In genomic region chr14:90728951-90729350, GRCh38 we compare ENCODE assay signal across 1 cellular context.
TF ChIP-seq lines count a peak whose summit lies in the region.

No MANE protein-coding gene starts in this region.

TF ChIP-seq in H1, 55 proteins besides CTCF, POLR2A, EP300 and RAD21 (continued from another document):
- TF ChIP-seq EGR1 (IDR thresholded peaks at IDR 0.05; ENCODE audit: borderline replicate concordance, low read depth, low read length) (no peak), POU5F1 (IDR thresholded peaks at IDR 0.05; ENCODE audit: low read depth, low read length) (no peak), MAFK (IDR thresholded peaks at IDR 0.05; ENCODE audit: low read depth, low read length) (no peak), JUND (IDR thresholded peaks at IDR 0.05; ENCODE audit: low read length) (no peak), CTBP2 (IDR thresholded peaks at IDR 0.05; ENCODE audit: borderline replicate concordance, insufficient read depth, insufficient read length, low read length) (no peak), ATF3 (IDR thresholded peaks at IDR 0.05; ENCODE audit: insufficient read depth, low read depth, low read length) (no peak), HDAC6 (IDR thresholded peaks at IDR 0.05; ENCODE audit: low read depth, low read length) (no peak), SIRT6 (IDR thresholded peaks at IDR 0.05; ENCODE audit: low read length) (no peak), SUZ12 (IDR thresholded peaks at IDR 0.05; ENCODE audit: low read length) (no peak), CEBPB (IDR thresholded peaks at IDR 0.05; ENCODE audit: low read depth, low read length) (no peak), ASH2L (IDR thresholded peaks at IDR 0.05; ENCODE audit: low read length) (no peak), SAP30 (IDR thresholded peaks at IDR 0.05; ENCODE audit: insufficient read depth, insufficient replicate concordance, low read length) (no peak), HDAC2 (IDR thresholded peaks at IDR 0.05; ENCODE audit: borderline replicate concordance in 1 of 2, low read depth in 2 of 2, low read length in 2 of 2) (no peak), NRF1 (IDR thresholded peaks at IDR 0.05; ENCODE audit: low read depth, low read length) (no peak), USF2 (IDR thresholded peaks at IDR 0.05; ENCODE audit: low read length) (no peak)
